ENCODE assay signal across 1 cellular context in genomic region chr5:80229902-80230255, GRCh38.
TF ChIP-seq lines count a peak whose summit lies in the region.

No MANE protein-coding gene starts in this region.

TF ChIP-seq in HepG2, 621 proteins besides CTCF, POLR2A, EP300 and RAD21 (continued from another document):
- no peak for TF ChIP-seq MTA1 (CRISPR knock-in tag; IDR thresholded peaks at IDR 0.05; ENCODE audit: borderline replicate concordance)
- TF ChIP-seq, protein P1, sequence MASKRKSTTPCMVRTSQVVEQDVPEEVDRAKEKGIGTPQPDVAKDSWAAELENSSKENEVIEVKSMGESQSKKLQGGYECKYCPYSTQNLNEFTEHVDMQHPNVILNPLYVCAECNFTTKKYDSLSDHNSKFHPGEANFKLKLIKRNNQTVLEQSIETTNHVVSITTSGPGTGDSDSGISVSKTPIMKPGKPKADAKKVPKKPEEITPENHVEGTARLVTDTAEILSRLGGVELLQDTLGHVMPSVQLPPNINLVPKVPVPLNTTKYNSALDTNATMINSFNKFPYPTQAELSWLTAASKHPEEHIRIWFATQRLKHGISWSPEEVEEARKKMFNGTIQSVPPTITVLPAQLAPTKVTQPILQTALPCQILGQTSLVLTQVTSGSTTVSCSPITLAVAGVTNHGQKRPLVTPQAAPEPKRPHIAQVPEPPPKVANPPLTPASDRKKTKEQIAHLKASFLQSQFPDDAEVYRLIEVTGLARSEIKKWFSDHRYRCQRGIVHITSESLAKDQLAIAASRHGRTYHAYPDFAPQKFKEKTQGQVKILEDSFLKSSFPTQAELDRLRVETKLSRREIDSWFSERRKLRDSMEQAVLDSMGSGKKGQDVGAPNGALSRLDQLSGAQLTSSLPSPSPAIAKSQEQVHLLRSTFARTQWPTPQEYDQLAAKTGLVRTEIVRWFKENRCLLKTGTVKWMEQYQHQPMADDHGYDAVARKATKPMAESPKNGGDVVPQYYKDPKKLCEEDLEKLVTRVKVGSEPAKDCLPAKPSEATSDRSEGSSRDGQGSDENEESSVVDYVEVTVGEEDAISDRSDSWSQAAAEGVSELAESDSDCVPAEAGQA (IDR thresholded peaks at IDR 0.05; ENCODE audit: low read depth): no peak
- TF ChIP-seq, protein P1 (CRISPR knock-in tag; IDR thresholded peaks at IDR 0.05; ENCODE audit: borderline replicate concordance): no peak
- TF ChIP-seq ZBTB1 (CRISPR knock-in tag; IDR thresholded peaks at IDR 0.05; ENCODE audit: borderline replicate concordance): no peak
- TF ChIP-seq ZNF629 (CRISPR knock-in tag; conservative IDR thresholded peaks at IDR 0.05): no peak
- no peak for TF ChIP-seq IKZF1 (IDR thresholded peaks at IDR 0.05)
- no peak for TF ChIP-seq ZNF205 (CRISPR knock-in tag; IDR thresholded peaks at IDR 0.05)
- TF ChIP-seq YY1 (IDR thresholded peaks at IDR 0.05; ENCODE audit: insufficient read depth, insufficient replicate concordance, low read depth, low read length): no peak
- TF ChIP-seq AKAP8 (CRISPR knock-in tag; IDR thresholded peaks at IDR 0.05): no peak
- TF ChIP-seq ZNF614 (CRISPR knock-in tag; IDR thresholded peaks at IDR 0.05; ENCODE audit: borderline replicate concordance): no peak
- no peak for TF ChIP-seq ZNF317 (CRISPR knock-in tag; IDR thresholded peaks at IDR 0.05)
- 0 out of 2 replicates have a peak, but pooled peaks have one; percentile 50 for TF ChIP-seq ZNF589 (CRISPR knock-in tag; conservative IDR thresholded peaks at IDR 0.05)
- TF ChIP-seq TRIM22 (IDR thresholded peaks at IDR 0.05): no peak
- no peak for TF ChIP-seq PHB2 (IDR thresholded peaks at IDR 0.05; ENCODE audit: partially characterized antibody)
- no peak for TF ChIP-seq ZNF549 (CRISPR knock-in tag; IDR thresholded peaks at IDR 0.05)
- TF ChIP-seq, protein P2, sequence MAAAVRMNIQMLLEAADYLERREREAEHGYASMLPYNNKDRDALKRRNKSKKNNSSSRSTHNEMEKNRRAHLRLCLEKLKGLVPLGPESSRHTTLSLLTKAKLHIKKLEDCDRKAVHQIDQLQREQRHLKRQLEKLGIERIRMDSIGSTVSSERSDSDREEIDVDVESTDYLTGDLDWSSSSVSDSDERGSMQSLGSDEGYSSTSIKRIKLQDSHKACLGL (CRISPR knock-in tag; IDR thresholded peaks at IDR 0.05): no peak
- TF ChIP-seq ZNF879 (CRISPR knock-in tag; IDR thresholded peaks at IDR 0.05): no peak
- no peak for TF ChIP-seq HNRNPH1 (optimal IDR thresholded peaks at IDR 0.05; ENCODE audit: low read depth, low read length)
- TF ChIP-seq SCMH1 (CRISPR knock-in tag; IDR thresholded peaks at IDR 0.05; ENCODE audit: borderline replicate concordance): no peak
- no peak for TF ChIP-seq SETDB1 (CRISPR knock-in tag; IDR thresholded peaks at IDR 0.05; ENCODE audit: borderline replicate concordance)
- TF ChIP-seq BRCA1 (CRISPR knock-in tag; IDR thresholded peaks at IDR 0.05): 0 out of 2 replicates have a peak, but pooled peaks have one; percentile 36
- TF ChIP-seq SIX4 (CRISPR knock-in tag; IDR thresholded peaks at IDR 0.05): no peak
- no peak for TF ChIP-seq GFI1 (CRISPR knock-in tag; IDR thresholded peaks at IDR 0.05; ENCODE audit: borderline replicate concordance)
- no peak for TF ChIP-seq KAT2B (IDR thresholded peaks at IDR 0.05; ENCODE audit: borderline replicate concordance, low read depth, low read length)
- TF ChIP-seq HDAC1 (CRISPR knock-in tag; IDR thresholded peaks at IDR 0.05): 0 out of 2 replicates have a peak, but pooled peaks have one; percentile 30
- TF ChIP-seq ZNF766 (CRISPR knock-in tag; IDR thresholded peaks at IDR 0.05; ENCODE audit: borderline replicate concordance): no peak
- no peak for TF ChIP-seq HNRNPL (IDR thresholded peaks at IDR 0.05; ENCODE audit: low read depth, low read length)
TF ChIP-seq in HepG2: peak in this region for 14.
